9 cellular contexts compared by ENCODE assay signal in genomic region chr11:96013459-96014213, GRCh38.
DNase-seq lines count a peak whose midpoint lies in the region; ATAC-seq and TF ChIP-seq lines count a peak whose summit lies in the region.
"Had no signal": no experiment of that assay in that cellular context is flagged by ENCODE, and none has a peak within 500 bp of the region (broad histone marks: within the 10 kb centered on the region; RNA-seq: fewer than 3 reads in every experiment).

No MANE protein-coding gene starts in this region.

- intact Hi-C loops in activated B cell treated with CpG ODN at 0.5 μM for 24 hours (cut with micrococcal nuclease) (loop anchor here (2.0 to 5.0 kb wide), 2 partner anchors 15 to 39 kb away; no protein-coding TSS in a partner anchor), esophagus muscularis mucosa (cut with DNase I) (loop anchor here (5.0 to 10.0 kb wide), 2 partner anchors 169 to 329 kb away; partner anchors contain the start of gene MAML2), transverse colon (cut with DNase I; ENCODE audit: low total_unique reads) (no loop called here)

- H3K27ac ChIP-seq in esophagus muscularis mucosa (replicated peaks in 1 of 4), result peak overlapping the region; percentile 6 to 65 (median 36)
- H3K27ac ChIP-seq in transverse colon, result peak overlapping the region in 3 of 4 donors; percentile 19 to 72 (median 72)

- TF ChIP-seq CTCF in activated B cell treated with CpG ODN at 0.5 μM for 24 hours (IDR thresholded peaks at IDR 0.05), result no peak
- TF ChIP-seq CTCF in esophagus muscularis mucosa (IDR thresholded peaks at IDR 0.05), result no peak
- TF ChIP-seq CTCF in transverse colon (IDR thresholded peaks at IDR 0.05), result no peak
- TF ChIP-seq CTCF in GM13976 (IDR thresholded peaks at IDR 0.05; ENCODE audit: borderline replicate concordance, control extremely low read depth, extremely low read depth, insufficient read depth, missing control alignments), result no peak

- no peaks in the 10 kb centered on the region for H3K27me3 Mint-ChIP-seq in activated B cell treated with CpG ODN at 0.5 μM for 24 hours

- H3K4me3 Mint-ChIP-seq in activated B cell treated with CpG ODN at 0.5 μM for 24 hours, result no peak overlapping the region

- 89% methylated on average over 17 of the region's 17 CpGs for WGBS in esophagus muscularis mucosa
- whole genome bisulfite sequencing in transverse colon (ENCODE audit: low coverage in 1 of 2), 2 donors, result 20 to 79% methylated on average over 2 to 17 of the region's 17 CpGs

- CTCF ChIA-PET in activated B cell treated with CpG ODN at 0.5 μM for 24 hours (lab: Charles Lee), result interaction anchor here (0.6 to 3.1 kb wide), 6 partner anchors 41 to 380 kb away, joined by 3 to 21 read pairs (median 6); partner anchors contain the start of gene MAML2

- DNase-seq in stimulated activated CD4-positive, alpha-beta T cell treated with anti-CD3 and anti-CD28 coated beads, Interleukin-15, amount 100 ng/mL, for 24 hours, result peak; percentile 18
- DNase-seq in stimulated activated CD4-positive, alpha-beta T cell treated with anti-CD3 and anti-CD28 coated beads, Interleukin-12 subunit alpha, Interleukin-12 subunit beta, amount 100 ng/mL, for 4 hours, result no peak
- DNase-seq in activated B cell treated with CpG ODN at 0.5 μM for 24 hours (no peak), esophagus muscularis mucosa (ENCODE audit: extremely low spot score) (no peak), transverse colon (no peak), erythroblast (lab: John Stamatoyannopoulos, UW) (no peak), GDM1 (lab: John Stamatoyannopoulos, UW) (no peak), GM13976 (ENCODE audit: low spot score) (no peak)
- DNase-seq: NCI-H2171 treated with DMSO at 0.1 percent for 48 hours had no signal

- POLR2A ChIA-PET in activated B cell treated with CpG ODN at 0.5 μM for 24 hours (lab: Charles Lee), result interaction anchor here (1.6 kb wide), 1 partner anchor 376 kb away, joined by 4 read pairs; the partner anchor contains the start of genes CCDC82 and JRKL

- H3K27me3 ChIP-seq in esophagus muscularis mucosa (no peaks in the 10 kb centered on the region), transverse colon (no peaks in the 10 kb centered on the region)

- H3K9me3 ChIP-seq in esophagus muscularis mucosa, result no peaks in the 10 kb centered on the region
- no peaks in the 10 kb centered on the region for H3K9me3 ChIP-seq in transverse colon

- no peak overlapping the region for H3K4me3 ChIP-seq in esophagus muscularis mucosa
- H3K4me3 ChIP-seq in transverse colon, result no peak overlapping the region

- no peaks in the 10 kb centered on the region for H3K36me3 Mint-ChIP-seq in activated B cell treated with CpG ODN at 0.5 μM for 24 hours (ENCODE audit: low read depth)

- in situ Hi-C loops in transverse colon (cut with MboI; ENCODE audit: low pct_ligation_motif_present in 1 of 4, low pct_unique_long_range_greater_than_20kb in 1 of 4, low sequenced_read_pairs in 3 of 4), result no loop called here
- in situ Hi-C loops in GM13976 (cut with MboI; ENCODE audit: low sequenced_read_pairs, unreplicated experiment), result no loop called here

- no peaks in the 10 kb centered on the region for H3K36me3 ChIP-seq in esophagus muscularis mucosa
- H3K36me3 ChIP-seq in transverse colon, result no peaks in the 10 kb centered on the region

- TF ChIP-seq POLR2A in esophagus muscularis mucosa (IDR thresholded peaks at IDR 0.05; ENCODE audit: low read depth) (no peak), transverse colon (IDR thresholded peaks at IDR 0.05) (no peak), erythroblast (IDR thresholded peaks at IDR 0.05; ENCODE audit: low read length) (no peak)

- no peaks in the 10 kb centered on the region for H3K9me3 Mint-ChIP-seq in activated B cell treated with CpG ODN at 0.5 μM for 24 hours

- peak overlapping the region; percentile 85 for H3K27ac Mint-ChIP-seq in activated B cell treated with CpG ODN at 0.5 μM for 24 hours

- peaks cover 44% of the 10 kb centered on the region for H3K4me1 Mint-ChIP-seq in activated B cell treated with CpG ODN at 0.5 μM for 24 hours

- no peak for ATAC-seq in activated B cell treated with CpG ODN at 0.5 μM for 24 hours (ENCODE audit: low read depth)

- no peak for TF ChIP-seq EP300 in esophagus muscularis mucosa (IDR thresholded peaks at IDR 0.05)
- no peak for TF ChIP-seq EP300 in transverse colon (IDR thresholded peaks at IDR 0.05; ENCODE audit: low read depth)

- H3K4me1 ChIP-seq in esophagus muscularis mucosa, result peaks cover 9 to 34% (median 23%) of the 10 kb centered on the region in 4 donors
- peaks cover 6 to 35% (median 17%) of the 10 kb centered on the region in 4 donors for H3K4me1 ChIP-seq in transverse colon
